21 cellular contexts compared by ENCODE assay signal in the genomic region with DNA sequence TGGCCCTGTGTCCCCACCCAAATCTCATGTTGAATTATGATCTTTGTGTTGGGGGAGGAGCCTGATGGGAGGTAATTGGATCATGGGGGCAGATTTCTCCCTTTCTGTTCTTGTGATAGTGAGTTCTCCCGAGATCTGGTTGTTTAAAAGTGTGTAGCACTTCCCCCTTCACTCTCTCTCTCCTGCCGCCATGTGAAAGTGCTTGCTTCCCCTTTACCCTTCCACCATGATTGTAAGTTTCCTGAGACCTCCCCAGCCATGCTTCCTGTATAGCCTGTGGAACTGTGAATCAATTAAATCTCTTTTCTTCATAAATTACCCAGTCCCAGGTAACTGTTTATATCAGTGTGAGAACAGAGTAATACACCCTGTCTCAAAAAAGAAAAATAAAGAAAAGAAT. TPM values are rescaled to one million over a fixed set of nuclear protein-coding genes. Genes with fewer than 3 reads are reported as not detected.
A peak's percentile ranks its signal among the peaks of the same experiment; 100 is the strongest.
DNase-seq lines count a peak whose midpoint lies in the region; ATAC-seq and TF ChIP-seq lines count a peak whose summit lies in the region.
"Had no signal": no experiment of that assay in that cellular context is flagged by ENCODE, and none has a peak within 500 bp of the region (broad histone marks: within the 10 kb centered on the region; RNA-seq: fewer than 3 reads in every experiment).

No MANE protein-coding gene starts in this region.

- peaks cover 20% of the 10 kb centered on the region for H3K4me1 ChIP-seq in psoas muscle

- no peak overlapping the region for H3K4me3 ChIP-seq in psoas muscle
- H3K4me3 ChIP-seq: GM23338, MG63, PC-9 had no signal

- DNase-seq in NOMO-1 treated with DMSO at 0.1 percent for 48 hours (lab: John Stamatoyannopoulos, UW; ENCODE audit: unreplicated experiment) (peak; percentile 19), NOMO-1 treated with dmso at 0.1 percent for 144 hours (lab: John Stamatoyannopoulos, UW; ENCODE audit: unreplicated experiment) (no peak), activated B cell treated with CpG ODN at 0.5 μM for 24 hours (no peak), psoas muscle (no peak), nephron progenitor cell (no peak), GM19238 (ENCODE audit: insufficient read length, low spot score) (no peak)
- DNase-seq in activated CD8-positive, alpha-beta T cell treated with anti-CD3 and anti-CD28 coated beads for 36 hours, result no peak
- DNase-seq: DMS 273 treated with DMSO at 0.1 percent for 48 hours, DND-41, Kasumi-1, MG63, NCI-H1694 treated with DMSO at 0.1 percent for 48 hours, NCI-H2107, NCI-H510A, NCI-H748 treated with DMSO at 0.1 percent for 48 hours, PC-9 had no signal

- WGBS in psoas muscle, 3 donors, result 91 to 93% (median 92%) methylated on average over 2 of the region's 2 CpGs

- CTCF ChIA-PET in activated B cell treated with CpG ODN at 0.5 μM for 24 hours (lab: Charles Lee), result interaction anchor here (0.9 to 1.2 kb wide), 3 partner anchors 21 to 92 kb away, joined by 3 to 5 read pairs (median 3); no protein-coding TSS in a partner anchor
- CTCF ChIA-PET in activated CD8-positive, alpha-beta T cell treated with anti-CD3 and anti-CD28 coated beads for 36 hours (lab: Charles Lee), result interaction anchor here (0.7 to 1.0 kb wide), 2 partner anchors 20 to 22 kb away, joined by 3 to 5 read pairs; no protein-coding TSS in a partner anchor

- TF ChIP-seq CTCF in activated B cell treated with CpG ODN at 0.5 μM for 24 hours (IDR thresholded peaks at IDR 0.05) (no peak), psoas muscle (IDR thresholded peaks at IDR 0.05) (no peak), nephron progenitor cell (IDR thresholded peaks at IDR 0.05) (no peak)
- no peak for TF ChIP-seq CTCF in activated CD8-positive, alpha-beta T cell treated with anti-CD3 and anti-CD28 coated beads for 36 hours (IDR thresholded peaks at IDR 0.05)

- POLR2A ChIA-PET in activated B cell treated with CpG ODN at 0.5 μM for 24 hours (lab: Charles Lee), result no interaction called here
- POLR2A ChIA-PET in activated CD8-positive, alpha-beta T cell treated with anti-CD3 and anti-CD28 coated beads for 36 hours (lab: Charles Lee), result no interaction called here

- no peaks in the 10 kb centered on the region for H3K36me3 ChIP-seq in psoas muscle (ENCODE audit: insufficient read depth in 1 of 2, low read depth in 1 of 2)

- H3K36me3 Mint-ChIP-seq in IgD-negative memory B cell, result peaks cover 3% of the 10 kb centered on the region
- H3K36me3 Mint-ChIP-seq in activated B cell treated with CpG ODN at 0.5 μM for 24 hours (ENCODE audit: low read depth), result no peaks in the 10 kb centered on the region
- H3K36me3 Mint-ChIP-seq in activated CD8-positive, alpha-beta T cell treated with anti-CD3 and anti-CD28 coated beads for 36 hours (ENCODE audit: low read depth), result peaks cover 10% of the 10 kb centered on the region
- H3K36me3 Mint-ChIP-seq in nephron progenitor cell (ENCODE audit: low read depth), result peaks cover 84% of the 10 kb centered on the region

- no peaks in the 10 kb centered on the region for H3K27me3 ChIP-seq in psoas muscle (ENCODE audit: insufficient read depth in 3 of 3, low read length in 2 of 3)
- H3K27me3 ChIP-seq: MG63 had no signal

- H3K27me3 Mint-ChIP-seq in IgD-negative memory B cell, result peaks cover 29% of the 10 kb centered on the region
- peaks cover 10% of the 10 kb centered on the region for H3K27me3 Mint-ChIP-seq in activated B cell treated with CpG ODN at 0.5 μM for 24 hours
- peaks cover 2% of the 10 kb centered on the region for H3K27me3 Mint-ChIP-seq in activated CD8-positive, alpha-beta T cell treated with anti-CD3 and anti-CD28 coated beads for 36 hours
- H3K27me3 Mint-ChIP-seq in nephron progenitor cell (ENCODE audit: low read depth, poor library complexity), result peaks cover 3% of the 10 kb centered on the region

- intact Hi-C loops in activated B cell treated with CpG ODN at 0.5 μM for 24 hours (cut with micrococcal nuclease) (no loop called here), psoas muscle (cut with DNase I) (no loop called here)
- intact Hi-C loops in activated CD8-positive, alpha-beta T cell treated with anti-CD3 and anti-CD28 coated beads for 36 hours (cut with micrococcal nuclease), result no loop called here

- peak overlapping the region in 1 of 4 donors; percentile 69 for H3K4me3 Mint-ChIP-seq in IgD-negative memory B cell
- peak overlapping the region; percentile 9 for H3K4me3 Mint-ChIP-seq in activated B cell treated with CpG ODN at 0.5 μM for 24 hours
- no peak overlapping the region for H3K4me3 Mint-ChIP-seq in activated CD8-positive, alpha-beta T cell treated with anti-CD3 and anti-CD28 coated beads for 36 hours
- H3K4me3 Mint-ChIP-seq in nephron progenitor cell, result no peak overlapping the region
- H3K4me3 Mint-ChIP-seq: GM23338 had no signal

- ATAC-seq in activated B cell treated with CpG ODN at 0.5 μM for 24 hours (ENCODE audit: low read depth), result peak; percentile 52
- ATAC-seq in psoas muscle, result no peak
- ATAC-seq in activated CD8-positive, alpha-beta T cell treated with anti-CD3 and anti-CD28 coated beads for 36 hours, result no peak
- ATAC-seq: GM23338, HCT116 had no signal

- H3K27ac Mint-ChIP-seq in IgD-negative memory B cell, result peak overlapping the region in 2 of 3 donors; percentile 26 to 54
- peak overlapping the region; percentile 13 for H3K27ac Mint-ChIP-seq in activated B cell treated with CpG ODN at 0.5 μM for 24 hours
- H3K27ac Mint-ChIP-seq in activated CD8-positive, alpha-beta T cell treated with anti-CD3 and anti-CD28 coated beads for 36 hours, result no peak overlapping the region
- no peak overlapping the region for H3K27ac Mint-ChIP-seq in nephron progenitor cell
- H3K27ac Mint-ChIP-seq: GM23338 had no signal

- no peaks in the 10 kb centered on the region for H3K9me3 ChIP-seq in psoas muscle

- H3K4me1 Mint-ChIP-seq in IgD-negative memory B cell (peaks cover 4 to 9% (median 5%) of the 10 kb centered on the region in 3 donors), activated B cell treated with CpG ODN at 0.5 μM for 24 hours (peaks cover 30% of the 10 kb centered on the region), nephron progenitor cell (peaks cover 12% of the 10 kb centered on the region)
- peaks cover 21% of the 10 kb centered on the region for H3K4me1 Mint-ChIP-seq in activated CD8-positive, alpha-beta T cell treated with anti-CD3 and anti-CD28 coated beads for 36 hours (ENCODE audit: low read depth)
- H3K4me1 Mint-ChIP-seq: GM23338 had no signal

- peak overlapping the region; percentile 91 for H3K27ac ChIP-seq in psoas muscle
- H3K27ac ChIP-seq: 22Rv1, PC-9, RWPE1 had no signal

- H3K9me3 Mint-ChIP-seq in IgD-negative memory B cell (peaks cover 5 to 12% (median 7%) of the 10 kb centered on the region in 3 donors), activated B cell treated with CpG ODN at 0.5 μM for 24 hours (peaks cover 8% of the 10 kb centered on the region), nephron progenitor cell (peaks cover 67% of the 10 kb centered on the region)
- H3K9me3 Mint-ChIP-seq in activated CD8-positive, alpha-beta T cell treated with anti-CD3 and anti-CD28 coated beads for 36 hours, result peaks cover 5% of the 10 kb centered on the region

RNA-seq across cellular contexts. Expression of gene LRRFIP1, which starts 25.5 kb away (rescaled TPM):
- polyA plus RNA-seq in IgD-negative memory B cell, result 123 TPM
- 114 and 134 TPM in 2 replicates for total RNA-seq in activated B cell treated with CpG ODN at 0.5 μM for 24 hours
- total RNA-seq in psoas muscle, result 100 to 1,000 TPM in 1 of 4 donors, 10 to 100 TPM in 3; 91.9 to 108 (median 93.4) TPM
- 10 to 100 TPM; 42.3 to 62.6 (median 50.4) TPM for polyA plus RNA-seq in psoas muscle
- 100 to 1,000 TPM; 264 to 281 TPM for total RNA-seq in activated CD8-positive, alpha-beta T cell treated with anti-CD3 and anti-CD28 coated beads for 36 hours

Comparison
In these comparisons a context has a peak if more than half of its experiments do, and no peak if none do; other contexts are left out.
1. H3K27ac Mint-ChIP-seq: peak in IgD-negative memory B cell (2 of 3) and activated B cell treated with CpG ODN at 0.5 μM for 24 hours (single experiment); none in activated CD8-positive, alpha-beta T cell treated with anti-CD3 and anti-CD28 coated beads for 36 hours (single experiment) and nephron progenitor cell (single experiment).